In the genomic region with DNA sequence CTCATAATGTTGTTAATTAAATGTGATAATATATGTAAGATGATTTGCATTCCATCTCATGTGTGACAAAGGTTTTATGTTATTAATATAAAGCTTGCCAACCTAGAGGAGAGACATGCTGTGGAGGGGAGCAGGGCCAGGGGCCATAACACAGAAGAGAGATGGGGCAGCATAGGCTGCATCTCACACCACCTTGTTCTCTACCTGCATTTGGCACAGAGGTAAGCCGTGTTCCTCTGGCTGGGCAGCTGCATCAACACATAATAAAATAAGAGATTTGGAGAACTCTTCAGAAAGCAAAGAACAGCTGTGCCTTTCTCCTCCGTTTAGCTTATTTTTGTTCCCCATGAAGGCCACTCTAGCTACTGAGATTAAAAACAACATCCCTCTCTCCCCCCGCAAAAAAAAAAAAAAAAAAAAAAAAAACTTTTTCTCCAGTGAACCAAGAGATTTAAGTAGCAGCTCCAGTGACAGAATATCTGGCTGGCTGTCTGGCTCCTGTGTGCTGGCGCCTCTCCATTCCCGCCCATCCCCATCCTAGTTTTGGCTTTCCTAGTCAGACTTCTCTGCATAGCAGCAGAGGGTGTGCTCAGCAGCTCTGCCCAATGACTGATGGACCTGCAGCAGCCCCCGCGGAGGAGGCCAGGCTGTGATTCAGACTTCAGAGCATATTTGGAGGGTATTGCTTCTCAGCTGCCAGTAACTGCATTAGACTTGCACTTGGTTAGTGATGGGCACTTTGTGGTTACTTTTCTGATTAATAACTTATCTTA, we compare ENCODE assay signal across 8 cellular contexts. TPM values are rescaled to one million over a fixed set of nuclear protein-coding genes. Genes with fewer than 3 reads are reported as not detected.
DNase-seq lines count a peak whose midpoint lies in the region; ATAC-seq and TF ChIP-seq lines count a peak whose summit lies in the region.

No MANE protein-coding gene starts in this region.

- no peaks in the 10 kb centered on the region for H3K79me2 ChIP-seq in PC-3 (ENCODE audit: low read length)

- no peak for TF ChIP-seq CTCF in PC-3 (conservative IDR thresholded peaks at IDR 0.05; ENCODE audit: low read depth, low read length)
- no peak for TF ChIP-seq CTCF in fibroblast of villous mesenchyme (IDR thresholded peaks at IDR 0.05; ENCODE audit: insufficient read depth, low read depth, low read length)

- no TSS peak for BruUV-seq in PC-3 (replicated peaks; lab: Mats Ljungman, UMichigan)

- no peaks in the 10 kb centered on the region for H3F3A ChIP-seq in PC-3 (ENCODE audit: low read length, unreplicated experiment)

- H4K20me1 ChIP-seq in PC-3 (ENCODE audit: low read length) = no peaks in the 10 kb centered on the region

- POLR2A ChIA-PET in PC-3 (lab: Charles Lee; ENCODE audit: unreplicated experiment) = interaction anchor here (0.6 kb wide), 1 partner anchor 1616 kb away, joined by 3 read pairs; no protein-coding TSS in a partner anchor

- DNase-seq in EL (peak; percentile 27), PC-3 (peak; percentile 82), fibroblast of villous mesenchyme (ENCODE audit: low read depth) (peak; percentile 12), posterior vena cava (ENCODE audit: low spot score) (peak; percentile 76), retina (no peak), NCI-H345 treated with DMSO at 0.1 percent for 48 hours (lab: John Stamatoyannopoulos, UW; ENCODE audit: unreplicated experiment) (no peak), NCI-H187 (lab: John Stamatoyannopoulos, UW) (no peak)

- 0 out of 2 replicates have a peak overlapping the region, but pooled peaks have one; percentile 18 for H3K4me2 ChIP-seq in PC-3 (ENCODE audit: low read length)

- H3K9me2 ChIP-seq in PC-3 (replicated peaks; ENCODE audit: low read length) = no peaks in the 10 kb centered on the region

- H3K4me1 ChIP-seq in PC-3 (ENCODE audit: insufficient read depth, low read length) = peaks cover 34% of the 10 kb centered on the region

- ATAC-seq in PC-3 (peak; percentile 89), GM21737 (IDR thresholded peaks at IDR 0.05; ENCODE audit: unreplicated experiment) (no peak)

- no peaks in the 10 kb centered on the region for H3K9me3 ChIP-seq in PC-3 (ENCODE audit: low read length)

- no peak overlapping the region for H2AFZ ChIP-seq in PC-3 (ENCODE audit: low read length)

- H3K9ac ChIP-seq in PC-3 (ENCODE audit: low read length) = no peak overlapping the region

- intact Hi-C loops in PC-3 (cut with micrococcal nuclease) (no loop called here), posterior vena cava (cut with DNase I) (no loop called here)

- no peaks in the 10 kb centered on the region for H3K36me3 ChIP-seq in PC-3 (ENCODE audit: low read depth, low read length)

- peaks cover 10% of the 10 kb centered on the region; the same call in 1 of the 2 replicates for H3K27me3 ChIP-seq in PC-3 (ENCODE audit: low read length)

- H3K27ac ChIP-seq in PC-3 (ENCODE audit: low read length) = no peak overlapping the region

- H3K4me3 ChIP-seq in PC-3 (ENCODE audit: low read length) (no peak overlapping the region), fibroblast of villous mesenchyme (ENCODE audit: low read depth, low read length) (no peak overlapping the region)

- CTCF ChIA-PET in PC-3 (lab: Charles Lee) = interaction anchor here (0.6 kb wide), 1 partner anchor 783 kb away, joined by 4 read pairs; no protein-coding TSS in a partner anchor

RNA-seq across cellular contexts. Expression of a gene that starts 52.2 kb away (rescaled TPM):
- total RNA-seq in PC-3 (2014; rRNA removed) (not detected in 2 replicates), fibroblast of villous mesenchyme (under 0.01 TPM in 1 of 2 replicates, not detected in the other), posterior vena cava (under 1 TPM; 0.23 to 0.29 TPM)

Comparison
In these comparisons a context has a peak if more than half of its experiments do, and no peak if none do; other contexts are left out.
1. DNase-seq: peak in EL (single experiment), PC-3 (single experiment), fibroblast of villous mesenchyme (single experiment) and posterior vena cava (single experiment); none in retina (single experiment), NCI-H345 treated with DMSO at 0.1 percent for 48 hours (single experiment) and NCI-H187 (0 of 2).